ENCODE assay signal across 11 cellular contexts in genomic region chr7:92716825-92717580, GRCh38.
A peak's percentile ranks its signal among the peaks of the same experiment; 100 is the strongest.
DNase-seq lines count a peak whose midpoint lies in the region; ATAC-seq and TF ChIP-seq lines count a peak whose summit lies in the region.
"Had no signal": no experiment of that assay in that cellular context is flagged by ENCODE, and none has a peak within 500 bp of the region (broad histone marks: within the 10 kb centered on the region; RNA-seq: fewer than 3 reads in every experiment).

No MANE protein-coding gene starts in this region.

- no peaks in the 10 kb centered on the region for H3K27me3 ChIP-seq in CD8-positive, alpha-beta T cell (ENCODE audit: insufficient read depth, low read length)
- H3K27me3 ChIP-seq in prostate gland (replicated peaks; ENCODE audit: insufficient read depth) = no peaks in the 10 kb centered on the region

- peaks cover 20% of the 10 kb centered on the region for H3K4me1 ChIP-seq in CD8-positive, alpha-beta T cell (ENCODE audit: insufficient read depth, low read length)
- peaks cover 2% of the 10 kb centered on the region for H3K4me1 ChIP-seq in prostate gland (replicated peaks)

- H3K4me1 Mint-ChIP-seq in CD8-positive, alpha-beta T cell (ENCODE audit: low read depth) = peaks cover 27% of the 10 kb centered on the region
- H3K4me1 Mint-ChIP-seq in T-cell (peaks cover 26 to 46% (median 44%) of the 10 kb centered on the region in 3 donors), endothelial cell (ENCODE audit: unreplicated experiment) (peaks cover 12% of the 10 kb centered on the region)

- no peak for TF ChIP-seq CTCF in CD8-positive, alpha-beta T cell (IDR thresholded peaks at IDR 0.05)
- no peak for TF ChIP-seq CTCF in endothelial cell (IDR thresholded peaks at IDR 0.05; ENCODE audit: unreplicated experiment)
- TF ChIP-seq CTCF in prostate gland (IDR thresholded peaks at IDR 0.05) = no peak

- peak overlapping the region; percentile 92 for H3K4me3 Mint-ChIP-seq in CD8-positive, alpha-beta T cell
- H3K4me3 Mint-ChIP-seq in T-cell (peak overlapping the region in 2 of 3 donors; percentile 71 to 87), endothelial cell (ENCODE audit: unreplicated experiment) (no peak overlapping the region)

- no peaks in the 10 kb centered on the region for H3K36me3 ChIP-seq in CD8-positive, alpha-beta T cell (ENCODE audit: insufficient read depth, low read length)
- no peaks in the 10 kb centered on the region for H3K36me3 ChIP-seq in prostate gland

- peaks cover 9% of the 10 kb centered on the region for H3K36me3 Mint-ChIP-seq in CD8-positive, alpha-beta T cell
- H3K36me3 Mint-ChIP-seq in T-cell = peaks cover 21% of the 10 kb centered on the region
- peaks cover 3% of the 10 kb centered on the region for H3K36me3 Mint-ChIP-seq in endothelial cell (ENCODE audit: low read depth, unreplicated experiment)

- DNase-seq in CD8-positive, alpha-beta T cell = no peak
- DNase-seq in T-cell (no peak), endothelial cell (ENCODE audit: low spot score) (no peak), prostate gland (ENCODE audit: low spot score) (no peak), mesenteric fat pad (ENCODE audit: low spot score) (no peak)
- DNase-seq: Karpas-422; NCI-H510A; stimulated activated CD4-positive, alpha-beta T cell treated with anti-CD3 and anti-CD28 coated beads, Interleukin-4, amount 100 ng/mL, for 24 hours had no signal

- no peak for TF ChIP-seq POLR2A in prostate gland (IDR thresholded peaks at IDR 0.05)

- WGBS in prostate gland = 95% methylated on average over 4 of the region's 4 CpGs

- ATAC-seq in CD8-positive, alpha-beta T cell = no peak
- ATAC-seq in T-cell (replicated peaks in 1 of 4) (no peak), HG03025 (IDR thresholded peaks at IDR 0.05; ENCODE audit: low FRiP score, unreplicated experiment) (no peak), HG02981 (IDR thresholded peaks at IDR 0.05; ENCODE audit: unreplicated experiment) (no peak), GM19397 (IDR thresholded peaks at IDR 0.05; ENCODE audit: unreplicated experiment) (no peak)

- CTCF ChIA-PET in CD8-positive, alpha-beta T cell (lab: Charles Lee) = no interaction called here
- CTCF ChIA-PET in T-cell (lab: Charles Lee) = interaction anchor here (0.6 to 1.5 kb wide), 4 partner anchors 33 to 120 kb away, joined by 3 to 5 read pairs (median 4); no protein-coding TSS in a partner anchor

- no peak overlapping the region for H3K4me3 ChIP-seq in CD8-positive, alpha-beta T cell (ENCODE audit: low read depth, low read length)
- peak overlapping the region in 1 of 2 donors; percentile 36 for H3K4me3 ChIP-seq in prostate gland

- no peaks in the 10 kb centered on the region for H3K9me3 Mint-ChIP-seq in CD8-positive, alpha-beta T cell
- H3K9me3 Mint-ChIP-seq in T-cell = no peaks in the 10 kb centered on the region
- H3K9me3 Mint-ChIP-seq in endothelial cell (ENCODE audit: unreplicated experiment) = no peaks in the 10 kb centered on the region

- intact Hi-C loops in CD8-positive, alpha-beta T cell (cut with DNase I, micrococcal nuclease) = loop anchor here (5.0 kb wide), 3 partner anchors 35 to 190 kb away; partner anchors contain the start of genes PEX1 (in 1 of the 2) and RBM48 (in 1 of the 2)
- intact Hi-C loops in prostate gland (cut with DNase I) = no loop called here

- POLR2A ChIA-PET in CD8-positive, alpha-beta T cell (lab: Charles Lee) = interaction anchor here (0.6 to 2.0 kb wide), 3 partner anchors 10 to 51 kb away, joined by 5 to 6 read pairs (median 6); no protein-coding TSS in a partner anchor
- POLR2A ChIA-PET in T-cell (lab: Charles Lee) = no interaction called here

- H3K27ac Mint-ChIP-seq in CD8-positive, alpha-beta T cell = no peak overlapping the region
- H3K27ac Mint-ChIP-seq in T-cell (peak overlapping the region in 1 of 2 donors; percentile 34), endothelial cell (ENCODE audit: unreplicated experiment) (peak overlapping the region; percentile 48)

- H3K9me3 ChIP-seq in CD8-positive, alpha-beta T cell (ENCODE audit: low read length) = no peaks in the 10 kb centered on the region
- H3K9me3 ChIP-seq in prostate gland = no peaks in the 10 kb centered on the region

- H3K27ac ChIP-seq in CD8-positive, alpha-beta T cell (ENCODE audit: low read depth, low read length) = no peak overlapping the region
- peak overlapping the region; percentile 87 to 88 for H3K27ac ChIP-seq in prostate gland

- H3K27me3 Mint-ChIP-seq in CD8-positive, alpha-beta T cell (ENCODE audit: low read depth) = no peaks in the 10 kb centered on the region
- H3K27me3 Mint-ChIP-seq in T-cell = no peaks in the 10 kb centered on the region
- peaks cover 2% of the 10 kb centered on the region for H3K27me3 Mint-ChIP-seq in endothelial cell (ENCODE audit: unreplicated experiment)
